Comparison of ENCODE assay signal across 22 cellular contexts in genomic region chr3:72630614-72631344, GRCh38.
DNase-seq lines count a peak whose midpoint lies in the region; ATAC-seq and TF ChIP-seq lines count a peak whose summit lies in the region.
"Had no signal": no experiment of that assay in that cellular context is flagged by ENCODE, and none has a peak within 500 bp of the region (broad histone marks: within the 10 kb centered on the region; RNA-seq: fewer than 3 reads in every experiment).

No MANE protein-coding gene starts in this region.

- peak; percentile 67 for DNase-seq in DMS79 treated with DMSO at 0.1 percent for 48 hours (lab: John Stamatoyannopoulos, UW)
- peak; percentile 17 for DNase-seq in NCI-H2227 treated with DMSO at 0.1 percent for 48 hours (lab: John Stamatoyannopoulos, UW)
- peak; percentile 60 for DNase-seq in fibroblast of gingiva (ENCODE audit: low read depth)
- peak; percentile 19 for DNase-seq in stromal cell of bone marrow (ENCODE audit: low read depth)
- no peak for DNase-seq in PC-9
- no peak for DNase-seq in testis
- DNase-seq: activated CD8-positive, alpha-beta memory T cell treated with anti-CD3 and anti-CD28 coated beads for 24 hours; activated naive CD4-positive, alpha-beta T cell treated with anti-CD3 and anti-CD28 coated beads, Interleukin-2, amount 50 U/mL, for 16 hours; activated T-cell treated with anti-CD3 and anti-CD28 coated beads, Interleukin-2, amount 50 U/mL, for 72 hours; dorsolateral prefrontal cortex; left colon; naive thymus-derived CD8-positive, alpha-beta T cell; NCI-H1105; small intestine; stimulated activated CD4-positive, alpha-beta T cell treated with anti-CD3 and anti-CD28 coated beads, Interleukin-4, amount 100 ng/mL, for 24 hours; stomach; upper lobe of right lung had no signal

- H4K20me1 ChIP-seq in PC-9 (ENCODE audit: insufficient read depth): no peaks in the 10 kb centered on the region

- ATAC-seq in GM21737 (IDR thresholded peaks at IDR 0.05; ENCODE audit: unreplicated experiment): no peak
- ATAC-seq: activated CD4-positive, CD25-positive, alpha-beta regulatory T cell treated with anti-CD3 and anti-CD28 coated beads, Interleukin-2, amount 50 U/mL, for 24 hours; activated T-cell treated with anti-CD3 and anti-CD28 coated beads, Interleukin-2, amount 50 U/mL, for 72 hours; HepG2; left colon; naive thymus-derived CD8-positive, alpha-beta T cell; upper lobe of right lung had no signal

- H3F3A ChIP-seq in PC-9 (ENCODE audit: insufficient read depth, low read depth): peaks cover 33% of the 10 kb centered on the region

- TF ChIP-seq POLR2A in testis (IDR thresholded peaks at IDR 0.05): no peak

- H3K4me2 ChIP-seq in PC-9: no peak overlapping the region

- H3K27me3 ChIP-seq in PC-9 (ENCODE audit: insufficient read depth, low read depth) (no peaks in the 10 kb centered on the region), testis (no peaks in the 10 kb centered on the region)
- H3K27me3 ChIP-seq: ascending aorta, dorsolateral prefrontal cortex, stomach, upper lobe of right lung had no signal

- TF ChIP-seq CTCF in PC-9 (conservative IDR thresholded peaks at IDR 0.05) (no peak), testis (IDR thresholded peaks at IDR 0.05) (no peak)

- POLR2A ChIA-PET in PC-9 (lab: Charles Lee; ENCODE audit: unreplicated experiment): no interaction called here

- no peaks in the 10 kb centered on the region for H3K79me2 ChIP-seq in PC-9 (ENCODE audit: low read depth)
- H3K79me2 ChIP-seq: parathyroid adenoma had no signal

- intact Hi-C loops in PC-9 (cut with micrococcal nuclease; ENCODE audit: unreplicated experiment) (no loop called here), testis (cut with DNase I; ENCODE audit: low total_unique reads) (no loop called here)

- no peaks in the 10 kb centered on the region for H3K9me2 ChIP-seq in PC-9 (ENCODE audit: insufficient read depth)

- H3K27ac ChIP-seq in PC-9 (no peak overlapping the region), testis (no peak overlapping the region)
- H3K27ac ChIP-seq: ascending aorta, dorsolateral prefrontal cortex, parathyroid adenoma, stomach, upper lobe of right lung had no signal

- BruUV-seq in PC-9 (replicated peaks; lab: Mats Ljungman, UMichigan): no TSS peak

- H3K9me3 ChIP-seq in PC-9 (ENCODE audit: insufficient read depth, low read depth) (no peaks in the 10 kb centered on the region), testis (no peaks in the 10 kb centered on the region)
- H3K9me3 ChIP-seq: ascending aorta, stomach, upper lobe of right lung had no signal

- CTCF ChIA-PET in PC-9 (lab: Charles Lee): no interaction called here

- H3K4me3 ChIP-seq in PC-9 (no peak overlapping the region), testis (no peak overlapping the region)
- H3K4me3 ChIP-seq: ascending aorta, dorsolateral prefrontal cortex, stomach, upper lobe of right lung had no signal

- H3K36me3 ChIP-seq in PC-9 (ENCODE audit: low read depth): no peaks in the 10 kb centered on the region
- H3K36me3 ChIP-seq in testis (ENCODE audit: low read depth, missing control alignments): no peaks in the 10 kb centered on the region
- H3K36me3 ChIP-seq: ascending aorta, stomach, upper lobe of right lung had no signal

- peaks cover 46% of the 10 kb centered on the region for H3K4me1 ChIP-seq in PC-9 (replicated peaks; ENCODE audit: insufficient read depth)
- H3K4me1 ChIP-seq in testis: no peaks in the 10 kb centered on the region
- H3K4me1 ChIP-seq: ascending aorta, parathyroid adenoma, upper lobe of right lung had no signal

- no peak overlapping the region for H2AFZ ChIP-seq in PC-9
- H2AFZ ChIP-seq: parathyroid adenoma had no signal

- WGBS in testis, 2 donors: 89 to 91% methylated on average over 13 of the region's 13 CpGs

Comparison
In these comparisons a context has a peak if more than half of its experiments do, and no peak if none do; other contexts are left out.
1. DNase-seq: peak in DMS79 treated with DMSO at 0.1 percent for 48 hours (single experiment), NCI-H2227 treated with DMSO at 0.1 percent for 48 hours (single experiment), fibroblast of gingiva (single experiment) and stromal cell of bone marrow (single experiment); none in PC-9 (0 of 2) and testis (single experiment).